ENCODE assay signal across 11 cellular contexts in genomic region chr17:50208611-50209061, GRCh38. TPM values are rescaled to one million over a fixed set of nuclear protein-coding genes. Genes with fewer than 3 reads are reported as not detected.
DNase-seq lines count a peak whose midpoint lies in the region; ATAC-seq, FAIRE-seq and TF ChIP-seq lines count a peak whose summit lies in the region.
"Had no signal": no experiment of that assay in that cellular context is flagged by ENCODE, and none has a peak within 500 bp of the region (broad histone marks: within the 10 kb centered on the region; RNA-seq: fewer than 3 reads in every experiment).

No MANE protein-coding gene starts in this region.

- H3K4me1 Mint-ChIP-seq in activated CD8-positive, alpha-beta memory T cell treated with anti-CD3 and anti-CD28 coated beads, Interleukin-2, amount 10 ng/mL, durations not matched to agents 7 days and 5 days, result peaks cover 12% of the 10 kb centered on the region
- peaks cover 82% of the 10 kb centered on the region for H3K4me1 Mint-ChIP-seq in astrocyte (ENCODE audit: low read depth, unreplicated experiment)
- H3K4me1 Mint-ChIP-seq in mesothelial cell of epicardium, result peaks cover 93% of the 10 kb centered on the region

- in situ Hi-C loops in transverse colon (cut with MboI; ENCODE audit: low pct_ligation_motif_present in 1 of 4, low pct_unique_long_range_greater_than_20kb in 1 of 4, low sequenced_read_pairs in 3 of 4), result loop anchor here in 3 of 4 donors (5.0 to 10.0 kb wide), 3 partner anchors 56 to 66 kb away; partner anchors contain the start of gene TMEM92 (in 1 of the 3)

- peak; percentile 31 for DNase-seq in activated CD8-positive, alpha-beta memory T cell treated with anti-CD3 and anti-CD28 coated beads, Interleukin-2, amount 10 ng/mL, durations not matched to agents 7 days and 5 days
- no peak for DNase-seq in activated CD8-positive, alpha-beta memory T cell treated with anti-CD3 and anti-CD28 coated beads, Interleukin-2, amount 50 U/mL, for 4 hours
- DNase-seq in astrocyte (ENCODE audit: low read depth) (no peak), mesothelial cell of epicardium (ENCODE audit: low spot score in 2 of 2, unreplicated experiment in 2 of 2) (no peak), transverse colon (no peak), EL (no peak), NOMO-1 treated with DMSO at 0.1 percent for 48 hours (lab: John Stamatoyannopoulos, UW; ENCODE audit: unreplicated experiment) (no peak), pons (ENCODE audit: low spot score) (no peak)
- DNase-seq: Kasumi-1 had no signal

- CTCF ChIA-PET in activated CD8-positive, alpha-beta memory T cell treated with anti-CD3 and anti-CD28 coated beads, Interleukin-2, amount 10 ng/mL, durations not matched to agents 7 days and 5 days (lab: Charles Lee), result interaction anchor here (1.0 to 2.9 kb wide), 3 partner anchors 8 to 66 kb away, joined by 3 to 21 read pairs (median 4); partner anchors contain the start of genes COL1A1 and TMEM92

- no peaks in the 10 kb centered on the region for H3K9me3 Mint-ChIP-seq in activated CD8-positive, alpha-beta memory T cell treated with anti-CD3 and anti-CD28 coated beads, Interleukin-2, amount 10 ng/mL, durations not matched to agents 7 days and 5 days (ENCODE audit: low read depth)
- H3K9me3 Mint-ChIP-seq in astrocyte (ENCODE audit: unreplicated experiment), result no peaks in the 10 kb centered on the region
- no peaks in the 10 kb centered on the region for H3K9me3 Mint-ChIP-seq in mesothelial cell of epicardium
- H3K9me3 Mint-ChIP-seq: GM23338 had no signal

- H3K9me3 ChIP-seq in astrocyte (ENCODE audit: insufficient read depth, low read depth, low read length) (no peaks in the 10 kb centered on the region), transverse colon (no peaks in the 10 kb centered on the region)

- no peaks in the 10 kb centered on the region for H3K36me3 Mint-ChIP-seq in activated CD8-positive, alpha-beta memory T cell treated with anti-CD3 and anti-CD28 coated beads, Interleukin-2, amount 10 ng/mL, durations not matched to agents 7 days and 5 days
- H3K36me3 Mint-ChIP-seq in astrocyte (ENCODE audit: low read depth, unreplicated experiment) (peaks cover 1% of the 10 kb centered on the region), mesothelial cell of epicardium (no peaks in the 10 kb centered on the region)

- H3K4me3 Mint-ChIP-seq in activated CD8-positive, alpha-beta memory T cell treated with anti-CD3 and anti-CD28 coated beads, Interleukin-2, amount 10 ng/mL, durations not matched to agents 7 days and 5 days, result no peak overlapping the region
- peak overlapping the region; percentile 68 for H3K4me3 Mint-ChIP-seq in astrocyte (ENCODE audit: unreplicated experiment)
- no peak overlapping the region for H3K4me3 Mint-ChIP-seq in mesothelial cell of epicardium

- H3K4me3 ChIP-seq in astrocyte (ENCODE audit: insufficient read depth, low read depth, low read length), result no peak overlapping the region
- no peak overlapping the region for H3K4me3 ChIP-seq in transverse colon
- H3K4me3 ChIP-seq: GM23338 had no signal

- H3K27ac ChIP-seq in astrocyte (ENCODE audit: low read depth, low read length) (peak overlapping the region; percentile 100), transverse colon (peak overlapping the region; percentile 81 to 95 (median 89))

- intact Hi-C loops in transverse colon (cut with DNase I; ENCODE audit: low total_unique reads), result no loop called here

- H4K20me1 ChIP-seq in astrocyte (ENCODE audit: insufficient read depth, low read length), result no peaks in the 10 kb centered on the region

- H2AFZ ChIP-seq in astrocyte (ENCODE audit: low read depth, low read length), result no peak overlapping the region

- ATAC-seq in activated CD8-positive, alpha-beta memory T cell treated with anti-CD3 and anti-CD28 coated beads, Interleukin-2, amount 10 ng/mL, durations not matched to agents 7 days and 5 days, result no peak

- H3K36me3 ChIP-seq in astrocyte (ENCODE audit: insufficient read depth, low read length) (no peaks in the 10 kb centered on the region), transverse colon (no peaks in the 10 kb centered on the region)

- no peak overlapping the region for H3K27ac Mint-ChIP-seq in activated CD8-positive, alpha-beta memory T cell treated with anti-CD3 and anti-CD28 coated beads, Interleukin-2, amount 10 ng/mL, durations not matched to agents 7 days and 5 days
- H3K27ac Mint-ChIP-seq in astrocyte (ENCODE audit: unreplicated experiment), result peak overlapping the region; percentile 100
- peak overlapping the region; percentile 99 for H3K27ac Mint-ChIP-seq in mesothelial cell of epicardium
- H3K27ac Mint-ChIP-seq: GM23338 had no signal

- FAIRE-seq in astrocyte (lab: Jason Lieb, UNC), result no peak
- FAIRE-seq: A204.1 had no signal

- TF ChIP-seq CTCF in astrocyte (IDR thresholded peaks at IDR 0.05; ENCODE audit: insufficient read depth, low read depth, low read length), result no peak
- no peak for TF ChIP-seq CTCF in mesothelial cell of epicardium (IDR thresholded peaks at IDR 0.05; ENCODE audit: unreplicated experiment)
- TF ChIP-seq CTCF in transverse colon (IDR thresholded peaks at IDR 0.05), result no peak

- no peak for TF ChIP-seq POLR2A in transverse colon (IDR thresholded peaks at IDR 0.05)

- H3K27me3 Mint-ChIP-seq in activated CD8-positive, alpha-beta memory T cell treated with anti-CD3 and anti-CD28 coated beads, Interleukin-2, amount 10 ng/mL, durations not matched to agents 7 days and 5 days, result peaks cover 69% of the 10 kb centered on the region
- H3K27me3 Mint-ChIP-seq in astrocyte (ENCODE audit: low read depth, unreplicated experiment) (no peaks in the 10 kb centered on the region), mesothelial cell of epicardium (ENCODE audit: low read depth) (no peaks in the 10 kb centered on the region)

- peaks cover 38% of the 10 kb centered on the region for H3K79me2 ChIP-seq in astrocyte (ENCODE audit: insufficient read depth, low read length)

- peak overlapping the region; percentile 96 for H3K9ac ChIP-seq in astrocyte (ENCODE audit: low read length)

- no peak for TF ChIP-seq EP300 in transverse colon (IDR thresholded peaks at IDR 0.05; ENCODE audit: low read depth)

- H3K4me1 ChIP-seq in astrocyte (ENCODE audit: insufficient read depth, low read length) (peaks cover 88% of the 10 kb centered on the region), transverse colon (peaks cover 29 to 66% (median 44%) of the 10 kb centered on the region in 4 donors)

- H3K4me2 ChIP-seq in astrocyte (ENCODE audit: low read length), result peak overlapping the region; percentile 82

- H3K27me3 ChIP-seq in astrocyte (ENCODE audit: insufficient read depth, low read length), result no peaks in the 10 kb centered on the region
- peaks cover 30% of the 10 kb centered on the region for H3K27me3 ChIP-seq in transverse colon

- 82 to 85% methylated on average over 3 of the region's 3 CpGs for WGBS in transverse colon (ENCODE audit: low coverage in 1 of 2), 2 donors

RNA-seq across cellular contexts. Expression of gene COL1A1, which starts 7.2 kb away (rescaled TPM):
- 1 to 10 TPM in 1 of 2 experiments, under 1 TPM in 1; 0.67 to 1.6 TPM for total RNA-seq in activated CD8-positive, alpha-beta memory T cell treated with anti-CD3 and anti-CD28 coated beads, Interleukin-2, amount 10 ng/mL, durations not matched to agents 7 days and 5 days
- 12,796 and 18,656 TPM in 2 replicates for total RNA-seq in astrocyte
- total RNA-seq in mesothelial cell of epicardium, result 3,780 to 4,004 TPM (median 3,972 TPM) in 3 replicates
- total RNA-seq in transverse colon, result 100 to 1,000 TPM in 2 of 4 donors, 10 to 100 TPM in 2; 13.0 to 210 (median 79.8) TPM

RNA-seq across cellular contexts. Expression of gene SGCA, which starts 42.8 kb away (rescaled TPM):
- total RNA-seq in activated CD8-positive, alpha-beta memory T cell treated with anti-CD3 and anti-CD28 coated beads, Interleukin-2, amount 10 ng/mL, durations not matched to agents 7 days and 5 days, result under 1 TPM in 1 of 2 experiments, not detected in 1; 0.23 TPM
- total RNA-seq in astrocyte, result 0.32 TPM in 1 of 2 replicates, not detected in the other
- total RNA-seq in mesothelial cell of epicardium, result not detected in 3 replicates
- total RNA-seq in transverse colon, result 10 to 100 TPM in 1 of 4 donors, 1 to 10 TPM in 3; 3.7 to 65.3 (median 7.6) TPM
- total RNA-seq: GM23338 had no signal

RNA-seq across cellular contexts. Expression of gene PPP1R9B, which starts 58.2 kb away (rescaled TPM):
- 100 to 1,000 TPM; 108 to 121 TPM for total RNA-seq in activated CD8-positive, alpha-beta memory T cell treated with anti-CD3 and anti-CD28 coated beads, Interleukin-2, amount 10 ng/mL, durations not matched to agents 7 days and 5 days
- total RNA-seq in astrocyte (73.6 and 75.9 TPM in 2 replicates), mesothelial cell of epicardium (56.4 to 58.6 TPM (median 56.6 TPM) in 3 replicates), transverse colon (10 to 100 TPM; 19.0 to 29.9 (median 27.7) TPM)

Comparison
In these comparisons a context has a peak if more than half of its experiments do, and no peak if none do; other contexts are left out.
1. RNA of gene COL1A1, which starts 7.2 kb away (total RNA-seq): 12,796 to 18,656 TPM in astrocyte and 3,780 to 4,004 TPM in mesothelial cell of epicardium; 13.0 to 210 TPM in transverse colon and 0.67 to 1.6 TPM in activated CD8-positive, alpha-beta memory T cell treated with anti-CD3 and anti-CD28 coated beads, Interleukin-2, amount 10 ng/mL, durations not matched to agents 7 days and 5 days; every median in the first group is over 10 times any median in the second.